In genomic region chr13:26772531-26772930, GRCh38 we compare ENCODE assay signal across 27 cellular contexts. TPM values are rescaled to one million over a fixed set of nuclear protein-coding genes. Genes with fewer than 3 reads are reported as not detected.
"Had no signal": no experiment of that assay in that cellular context is flagged by ENCODE, and none has a peak within 500 bp of the region (broad histone marks: within the 10 kb centered on the region; RNA-seq: fewer than 3 reads in every experiment).

No MANE protein-coding gene starts in this region.

- ATAC-seq: Panc1, PC-3 had no signal

- H3K4me2 ChIP-seq: SK-N-SH had no signal

- DNase-seq: KBM-7; MV-4-11; NCI-H1048; NCI-H1105; NCI-H1417; NCI-H1436 treated with DMSO at 0.1 percent for 48 hours; NCI-H1694; NCI-H187 treated with DMSO at 0.1 percent for 48 hours; NCI-H2029 treated with DMSO at 0.1 percent for 48 hours; NCI-H2107; NCI-H2227 treated with DMSO at 0.1 percent for 48 hours; NCI-H526 treated with DMSO at 0.1 percent for 48 hours; NCI-H748 treated with DMSO at 0.1 percent for 48 hours; NK-92 treated with Interleukin-12 subunit alpha and Interleukin-12 subunit beta, amount 100 ng/mL, for 24 hours; PC-3; SHP77; SK-N-SH; SW 1271 had no signal

- H3K27ac ChIP-seq: HL-60, RWPE1 had no signal

- H3K9me3 ChIP-seq: SK-N-SH had no signal

- FAIRE-seq: HTR-8/SVneo had no signal

- H3K9me2 ChIP-seq: SK-N-SH had no signal

RNA-seq across cellular contexts. Expression of gene GPR12, which starts 11.9 kb away (rescaled TPM):
- total RNA-seq: LHCN-M2, MCF 10A, NCI-H460, OCI-LY7, PC-3, SK-MEL-5 had no signal
- polyA plus RNA-seq: SK-N-SH had no signal
